29 cellular contexts compared by ENCODE assay signal in genomic region chr15:101407966-101408775, GRCh38.
A peak's percentile ranks its signal among the peaks of the same experiment; 100 is the strongest.
DNase-seq lines count a peak whose midpoint lies in the region; ATAC-seq and TF ChIP-seq lines count a peak whose summit lies in the region.
"Had no signal": no experiment of that assay in that cellular context is flagged by ENCODE, and none has a peak within 500 bp of the region (broad histone marks: within the 10 kb centered on the region; RNA-seq: fewer than 3 reads in every experiment).

No MANE protein-coding gene starts in this region.

- peak overlapping the region in 3 of 11 experiments; percentile 18 to 41 (median 35); a peak in 2 of 22 replicates for H3K27ac ChIP-seq in BLaER1 treated with 17β-estradiol and CSF1 and Interleukin-3, amounts not matched to agents 10 nM and 100 nM
- no peak overlapping the region for H3K27ac ChIP-seq in coronary artery
- H3K27ac ChIP-seq: HL-60, Peyer's patch had no signal

- no peaks in the 10 kb centered on the region; a peak in 1 of 22 replicates for H4K20me1 ChIP-seq in BLaER1 treated with 17β-estradiol and CSF1 and Interleukin-3, amounts not matched to agents 10 nM and 100 nM

- POLR2A ChIA-PET in activated CD4-positive, alpha-beta T cell treated with anti-CD3 and anti-CD28 coated beads, Interleukin-2, amount 10 ng/mL, durations not matched to agents 7 days and 5 days (lab: Charles Lee), result no interaction called here

- no peaks in the 10 kb centered on the region for H3K4me1 Mint-ChIP-seq in osteocyte (ENCODE audit: unreplicated experiment)
- no peaks in the 10 kb centered on the region for H3K4me1 Mint-ChIP-seq in activated CD4-positive, alpha-beta T cell treated with anti-CD3 and anti-CD28 coated beads, Interleukin-2, amount 10 ng/mL, durations not matched to agents 7 days and 5 days
- H3K4me1 Mint-ChIP-seq: CD4-positive, alpha-beta memory T cell had no signal

- no peak overlapping the region for H3K4me3 ChIP-seq in BLaER1 treated with 17β-estradiol and CSF1 and Interleukin-3, amounts not matched to agents 10 nM and 100 nM
- no peak overlapping the region for H3K4me3 ChIP-seq in coronary artery
- H3K4me3 ChIP-seq: GM12878, Peyer's patch had no signal

- H3K4me3 Mint-ChIP-seq in osteocyte (ENCODE audit: unreplicated experiment), result no peak overlapping the region
- no peak overlapping the region for H3K4me3 Mint-ChIP-seq in activated CD4-positive, alpha-beta T cell treated with anti-CD3 and anti-CD28 coated beads, Interleukin-2, amount 10 ng/mL, durations not matched to agents 7 days and 5 days
- H3K4me3 Mint-ChIP-seq: CD4-positive, alpha-beta memory T cell had no signal

- H3K27ac Mint-ChIP-seq in osteocyte (ENCODE audit: unreplicated experiment), result no peak overlapping the region
- no peak overlapping the region for H3K27ac Mint-ChIP-seq in activated CD4-positive, alpha-beta T cell treated with anti-CD3 and anti-CD28 coated beads, Interleukin-2, amount 10 ng/mL, durations not matched to agents 7 days and 5 days
- H3K27ac Mint-ChIP-seq: CD4-positive, alpha-beta memory T cell had no signal

- H3K36me3 Mint-ChIP-seq in osteocyte (ENCODE audit: unreplicated experiment), result no peaks in the 10 kb centered on the region
- H3K36me3 Mint-ChIP-seq in activated CD4-positive, alpha-beta T cell treated with anti-CD3 and anti-CD28 coated beads, Interleukin-2, amount 10 ng/mL, durations not matched to agents 7 days and 5 days (ENCODE audit: low read depth), result no peaks in the 10 kb centered on the region
- H3K36me3 Mint-ChIP-seq: CD4-positive, alpha-beta memory T cell had no signal

- H3K9me3 Mint-ChIP-seq in osteocyte (ENCODE audit: unreplicated experiment), result no peaks in the 10 kb centered on the region
- no peaks in the 10 kb centered on the region for H3K9me3 Mint-ChIP-seq in activated CD4-positive, alpha-beta T cell treated with anti-CD3 and anti-CD28 coated beads, Interleukin-2, amount 10 ng/mL, durations not matched to agents 7 days and 5 days
- H3K9me3 Mint-ChIP-seq: CD4-positive, alpha-beta memory T cell had no signal

- H3K27me3 ChIP-seq in BLaER1 treated with 17β-estradiol and CSF1 and Interleukin-3, amounts not matched to agents 10 nM and 100 nM, result peaks cover 0 to 10% (median 0%) of the 10 kb centered on the region in 11 experiments; a peak in 1 of 22 replicates
- H3K27me3 ChIP-seq: Peyer's patch had no signal

- no peaks in the 10 kb centered on the region for H3K36me3 ChIP-seq in BLaER1 treated with 17β-estradiol and CSF1 and Interleukin-3, amounts not matched to agents 10 nM and 100 nM
- H3K36me3 ChIP-seq: Peyer's patch had no signal

- peaks cover 8% of the 10 kb centered on the region for H3K27me3 Mint-ChIP-seq in osteocyte (ENCODE audit: unreplicated experiment)
- no peaks in the 10 kb centered on the region for H3K27me3 Mint-ChIP-seq in activated CD4-positive, alpha-beta T cell treated with anti-CD3 and anti-CD28 coated beads, Interleukin-2, amount 10 ng/mL, durations not matched to agents 7 days and 5 days

- no peak for TF ChIP-seq CTCF in coronary artery (IDR thresholded peaks at IDR 0.05)
- no peak for TF ChIP-seq CTCF in osteocyte (IDR thresholded peaks at IDR 0.05)

- peaks cover 0 to 4% (median 0%) of the 10 kb centered on the region in 11 experiments; a peak in 1 of 22 replicates for H3K9me3 ChIP-seq in BLaER1 treated with 17β-estradiol and CSF1 and Interleukin-3, amounts not matched to agents 10 nM and 100 nM (replicated peaks in 1 of 11)
- H3K9me3 ChIP-seq: Peyer's patch had no signal

- DNase-seq in activated CD8-positive, alpha-beta memory T cell treated with anti-CD3 and anti-CD28 coated beads for 24 hours, result peak; percentile 52
- no peak for DNase-seq in activated CD8-positive, alpha-beta memory T cell treated with anti-CD3 and anti-CD28 coated beads, Interleukin-2, amount 50 U/mL, for 4 hours
- DNase-seq in coronary artery (ENCODE audit: low spot score) (peak; percentile 40), osteocyte (ENCODE audit: extremely low spot score, unreplicated experiment) (peak; percentile 67), iPS-NIHi7 (ENCODE audit: extremely low spot score) (no peak)
- DNase-seq in activated CD4-positive, alpha-beta T cell treated with anti-CD3 and anti-CD28 coated beads, Interleukin-2, amount 10 ng/mL, durations not matched to agents 7 days and 5 days, result no peak
- DNase-seq: 8988T; C1 segment of cervical spinal cord; CD4-positive, alpha-beta memory T cell; COR-L47; EL; GDM1; HCEC 1CT; Kasumi-1; NCI-H1092 treated with DMSO at 0.1 percent for 48 hours; NCI-H1436; NCI-H187; NCI-H2081 treated with DMSO at 0.1 percent for 48 hours; NCI-H2171; NCI-H345; NCI-H510A treated with DMSO at 0.1 percent for 48 hours; NCI-H748 treated with DMSO at 0.1 percent for 48 hours; OCI-M1; Peyer's patch; SHP77 treated with DMSO at 0.1 percent for 48 hours had no signal

- peak overlapping the region in 2 of 11 experiments; percentile 6 to 31; a peak in 1 of 22 replicates for H3K9ac ChIP-seq in BLaER1 treated with 17β-estradiol and CSF1 and Interleukin-3, amounts not matched to agents 10 nM and 100 nM

- no peak for ATAC-seq in GM19395 (IDR thresholded peaks at IDR 0.05; ENCODE audit: unreplicated experiment)

- H3K4me2 ChIP-seq in BLaER1 treated with 17β-estradiol and CSF1 and Interleukin-3, amounts not matched to agents 10 nM and 100 nM, result peak overlapping the region; percentile 57 to 86 (median 73)

- CTCF ChIA-PET in activated CD4-positive, alpha-beta T cell treated with anti-CD3 and anti-CD28 coated beads, Interleukin-2, amount 10 ng/mL, durations not matched to agents 7 days and 5 days (lab: Charles Lee), result interaction anchor here (1.0 to 1.2 kb wide), 2 partner anchors 11 to 18 kb away, joined by 3 read pairs; no protein-coding TSS in a partner anchor

- peaks cover 22 to 38% (median 34%) of the 10 kb centered on the region in 10 experiments for H3K4me1 ChIP-seq in BLaER1 treated with 17β-estradiol and CSF1 and Interleukin-3, amounts not matched to agents 10 nM and 100 nM
- H3K4me1 ChIP-seq: Peyer's patch had no signal

Comparison
In these comparisons a context has a peak if more than half of its experiments do, and no peak if none do; other contexts are left out.
1. DNase-seq: peak in activated CD8-positive, alpha-beta memory T cell treated with anti-CD3 and anti-CD28 coated beads for 24 hours (single experiment), coronary artery (single experiment) and osteocyte (single experiment); none in activated CD8-positive, alpha-beta memory T cell treated with anti-CD3 and anti-CD28 coated beads, Interleukin-2, amount 50 U/mL, for 4 hours (single experiment), activated CD4-positive, alpha-beta T cell treated with anti-CD3 and anti-CD28 coated beads, Interleukin-2, amount 10 ng/mL, durations not matched to agents 7 days and 5 days (single experiment) and iPS-NIHi7 (single experiment).